9 cellular contexts compared by ENCODE assay signal in genomic region chr1:167517535-167518330, GRCh38. TPM values are rescaled to one million over a fixed set of nuclear protein-coding genes. Genes with fewer than 3 reads are reported as not detected.
DNase-seq lines count a peak whose midpoint lies in the region; ATAC-seq and TF ChIP-seq lines count a peak whose summit lies in the region.
"Had no signal": no experiment of that assay in that cellular context is flagged by ENCODE, and none has a peak within 500 bp of the region (broad histone marks: within the 10 kb centered on the region; RNA-seq: fewer than 3 reads in every experiment).

No MANE protein-coding gene starts in this region.

- H3K36me3 Mint-ChIP-seq in stimulated activated effector memory CD8-positive, alpha-beta T cell treated with anti-CD3 and anti-CD28 coated beads, Interleukin-12 subunit alpha, Interleukin-12 subunit beta, amount 100 ng/mL, for 72 hours, result peaks cover 62% of the 10 kb centered on the region

- no peaks in the 10 kb centered on the region for H3K9me3 ChIP-seq in Panc1 (ENCODE audit: control insufficient read depth, insufficient read depth, low read depth, low read length)
- no peaks in the 10 kb centered on the region for H3K9me3 ChIP-seq in mononuclear cell (ENCODE audit: low read depth, low read length)

- in situ Hi-C loops in Panc1 (cut with HindIII; ENCODE audit: low pct_unique_long_range_greater_than_20kb, low sequenced_read_pairs) (no loop called here), G401 (cut with HindIII; ENCODE audit: low sequenced_read_pairs) (no loop called here)

- no peaks in the 10 kb centered on the region for H3K36me3 ChIP-seq in Panc1 (ENCODE audit: control insufficient read depth, insufficient read depth, low read length)

- no peaks in the 10 kb centered on the region for H3K9me3 Mint-ChIP-seq in stimulated activated effector memory CD8-positive, alpha-beta T cell treated with anti-CD3 and anti-CD28 coated beads, Interleukin-12 subunit alpha, Interleukin-12 subunit beta, amount 100 ng/mL, for 72 hours

- H3K4me3 Mint-ChIP-seq in stimulated activated effector memory CD8-positive, alpha-beta T cell treated with anti-CD3 and anti-CD28 coated beads, Interleukin-12 subunit alpha, Interleukin-12 subunit beta, amount 100 ng/mL, for 72 hours, result peak overlapping the region; percentile 94

- no peaks in the 10 kb centered on the region for H3K4me1 ChIP-seq in Panc1 (ENCODE audit: control insufficient read depth, insufficient read depth, low read length)
- H3K4me1 ChIP-seq in mononuclear cell (ENCODE audit: insufficient read depth, low read length), result peaks cover 7% of the 10 kb centered on the region

- H3K27ac Mint-ChIP-seq in stimulated activated effector memory CD8-positive, alpha-beta T cell treated with anti-CD3 and anti-CD28 coated beads, Interleukin-12 subunit alpha, Interleukin-12 subunit beta, amount 100 ng/mL, for 72 hours, result peak overlapping the region; percentile 99

- H3K4me3 ChIP-seq in Panc1 (ENCODE audit: low read depth in 2 of 2, low read length in 2 of 2), result no peak overlapping the region
- peak overlapping the region; percentile 64 for H3K4me3 ChIP-seq in mononuclear cell (ENCODE audit: low read length)

- peaks cover 14% of the 10 kb centered on the region for H3K27me3 ChIP-seq in Panc1 (ENCODE audit: control insufficient read depth, insufficient read depth, low read length)
- no peaks in the 10 kb centered on the region for H3K27me3 ChIP-seq in mononuclear cell (ENCODE audit: insufficient read depth, low read length)

- H3K27ac ChIP-seq in Panc1 (ENCODE audit: low read length), result no peak overlapping the region

- DNase-seq in Panc1 (ENCODE audit: low read depth, low spot score) (no peak), activated T-cell treated with anti-CD3 and anti-CD28 coated beads for 4 hours (peak; percentile 85), DMS53 (lab: John Stamatoyannopoulos, UW) (no peak), foreskin melanocyte (no peak), Ammon's horn (ENCODE audit: low spot score) (no peak), G401 (ENCODE audit: low spot score) (no peak)
- DNase-seq in stimulated activated effector memory CD8-positive, alpha-beta T cell treated with anti-CD3 and anti-CD28 coated beads, Interleukin-12 subunit alpha, Interleukin-12 subunit beta, amount 100 ng/mL, for 72 hours (ENCODE audit: low spot score in 2 of 2), result peak; percentile 83 to 92
- DNase-seq: anterior cingulate cortex had no signal

- no peak for TF ChIP-seq CTCF in Panc1 (IDR thresholded peaks at IDR 0.05)

- intact Hi-C loops in Panc1 (cut with micrococcal nuclease; ENCODE audit: unreplicated experiment), result no loop called here

- no TSS peak for BruUV-seq in Panc1 (replicated peaks; lab: Mats Ljungman, UMichigan)

- CTCF ChIA-PET in Panc1 (lab: Charles Lee), result no interaction called here

- peaks cover 20% of the 10 kb centered on the region for H3K4me1 Mint-ChIP-seq in stimulated activated effector memory CD8-positive, alpha-beta T cell treated with anti-CD3 and anti-CD28 coated beads, Interleukin-12 subunit alpha, Interleukin-12 subunit beta, amount 100 ng/mL, for 72 hours

- ATAC-seq in Panc1, result peak; percentile 72
- ATAC-seq in stimulated activated effector memory CD8-positive, alpha-beta T cell treated with anti-CD3 and anti-CD28 coated beads, Interleukin-12 subunit alpha, Interleukin-12 subunit beta, amount 100 ng/mL, for 72 hours, result peak; percentile 98

- POLR2A ChIA-PET in Panc1 (lab: Charles Lee), result no interaction called here

RNA-seq across cellular contexts. Expression of gene CD247, which starts 0.6 kb away (rescaled TPM):
- total RNA-seq in Panc1 (2021; ENCODE audit: unreplicated experiment) (0.44 TPM), mononuclear cell (162 TPM)
- not detected for polyA plus RNA-seq in Panc1 (2012; ENCODE audit: insufficient read length)
- total RNA-seq in G401 (2014; rRNA removed; shearing (Covaris generic)), result 9.3 and 11.3 TPM in 2 replicates

RNA-seq across cellular contexts. Expression of gene CREG1, which starts 35.8 kb away (rescaled TPM):
- total RNA-seq in Panc1 (2021; ENCODE audit: unreplicated experiment) (25.9 TPM), mononuclear cell (139 TPM)
- 12.3 TPM for polyA plus RNA-seq in Panc1 (2012; ENCODE audit: insufficient read length)
- total RNA-seq in G401 (2014; rRNA removed; shearing (Covaris generic)), result 1,472 and 1,526 TPM in 2 replicates

Comparison
In these comparisons a context has a peak if more than half of its experiments do, and no peak if none do; other contexts are left out.
1. DNase-seq: peak in activated T-cell treated with anti-CD3 and anti-CD28 coated beads for 4 hours (single experiment) and stimulated activated effector memory CD8-positive, alpha-beta T cell treated with anti-CD3 and anti-CD28 coated beads, Interleukin-12 subunit alpha, Interleukin-12 subunit beta, amount 100 ng/mL, for 72 hours (2 of 2); none in Panc1 (single experiment), DMS53 (single experiment), foreskin melanocyte (single experiment), Ammon's horn (single experiment) and G401 (single experiment).
2. RNA of gene CD247, which starts 0.6 kb away (total RNA-seq): 162 TPM in mononuclear cell (single experiment); 9.3 to 11.3 TPM in G401 and 0.44 TPM in Panc1 (single experiment); every median in the first group is over 10 times any median in the second.
3. RNA of gene CREG1, which starts 35.8 kb away (total RNA-seq): 1,472 to 1,526 TPM in G401; 139 TPM in mononuclear cell (single experiment) and 25.9 TPM in Panc1 (single experiment); every median in the first group is over 10 times any median in the second.